ENCODE assay signal across 1 cellular context in the genomic region with DNA sequence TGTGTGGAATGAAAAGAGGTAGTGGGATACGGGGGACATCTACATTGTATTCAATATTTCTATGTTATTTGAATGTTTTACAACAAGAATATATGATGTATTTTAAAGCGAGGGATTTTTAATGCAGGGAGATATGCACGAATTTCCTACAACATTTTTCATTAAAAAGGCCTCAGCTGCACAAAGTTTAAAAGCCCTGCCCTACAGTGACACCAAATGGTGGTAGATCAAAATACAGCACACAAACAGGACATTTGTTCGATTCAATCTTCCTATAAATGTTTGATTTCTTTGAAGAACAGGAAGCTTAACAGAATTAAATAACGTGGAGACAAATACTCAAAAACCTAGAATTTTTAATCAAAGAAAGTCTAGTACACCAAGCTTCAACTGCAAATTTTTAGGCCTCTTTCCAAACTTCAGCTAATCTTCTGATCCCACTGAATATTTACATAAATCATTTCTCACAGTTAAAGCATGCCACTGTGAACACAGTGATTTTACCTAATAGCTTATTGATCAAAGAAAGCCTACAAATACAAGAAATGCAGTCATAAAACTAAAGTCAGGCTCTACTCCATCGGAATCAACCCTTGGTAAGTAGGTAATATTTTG.
TF ChIP-seq lines count a peak whose summit lies in the region.

No MANE protein-coding gene starts in this region.

TF ChIP-seq in GM23338, 12 proteins besides CTCF, POLR2A, EP300 and RAD21 (continued from another document):
- TF ChIP-seq, protein P1, sequence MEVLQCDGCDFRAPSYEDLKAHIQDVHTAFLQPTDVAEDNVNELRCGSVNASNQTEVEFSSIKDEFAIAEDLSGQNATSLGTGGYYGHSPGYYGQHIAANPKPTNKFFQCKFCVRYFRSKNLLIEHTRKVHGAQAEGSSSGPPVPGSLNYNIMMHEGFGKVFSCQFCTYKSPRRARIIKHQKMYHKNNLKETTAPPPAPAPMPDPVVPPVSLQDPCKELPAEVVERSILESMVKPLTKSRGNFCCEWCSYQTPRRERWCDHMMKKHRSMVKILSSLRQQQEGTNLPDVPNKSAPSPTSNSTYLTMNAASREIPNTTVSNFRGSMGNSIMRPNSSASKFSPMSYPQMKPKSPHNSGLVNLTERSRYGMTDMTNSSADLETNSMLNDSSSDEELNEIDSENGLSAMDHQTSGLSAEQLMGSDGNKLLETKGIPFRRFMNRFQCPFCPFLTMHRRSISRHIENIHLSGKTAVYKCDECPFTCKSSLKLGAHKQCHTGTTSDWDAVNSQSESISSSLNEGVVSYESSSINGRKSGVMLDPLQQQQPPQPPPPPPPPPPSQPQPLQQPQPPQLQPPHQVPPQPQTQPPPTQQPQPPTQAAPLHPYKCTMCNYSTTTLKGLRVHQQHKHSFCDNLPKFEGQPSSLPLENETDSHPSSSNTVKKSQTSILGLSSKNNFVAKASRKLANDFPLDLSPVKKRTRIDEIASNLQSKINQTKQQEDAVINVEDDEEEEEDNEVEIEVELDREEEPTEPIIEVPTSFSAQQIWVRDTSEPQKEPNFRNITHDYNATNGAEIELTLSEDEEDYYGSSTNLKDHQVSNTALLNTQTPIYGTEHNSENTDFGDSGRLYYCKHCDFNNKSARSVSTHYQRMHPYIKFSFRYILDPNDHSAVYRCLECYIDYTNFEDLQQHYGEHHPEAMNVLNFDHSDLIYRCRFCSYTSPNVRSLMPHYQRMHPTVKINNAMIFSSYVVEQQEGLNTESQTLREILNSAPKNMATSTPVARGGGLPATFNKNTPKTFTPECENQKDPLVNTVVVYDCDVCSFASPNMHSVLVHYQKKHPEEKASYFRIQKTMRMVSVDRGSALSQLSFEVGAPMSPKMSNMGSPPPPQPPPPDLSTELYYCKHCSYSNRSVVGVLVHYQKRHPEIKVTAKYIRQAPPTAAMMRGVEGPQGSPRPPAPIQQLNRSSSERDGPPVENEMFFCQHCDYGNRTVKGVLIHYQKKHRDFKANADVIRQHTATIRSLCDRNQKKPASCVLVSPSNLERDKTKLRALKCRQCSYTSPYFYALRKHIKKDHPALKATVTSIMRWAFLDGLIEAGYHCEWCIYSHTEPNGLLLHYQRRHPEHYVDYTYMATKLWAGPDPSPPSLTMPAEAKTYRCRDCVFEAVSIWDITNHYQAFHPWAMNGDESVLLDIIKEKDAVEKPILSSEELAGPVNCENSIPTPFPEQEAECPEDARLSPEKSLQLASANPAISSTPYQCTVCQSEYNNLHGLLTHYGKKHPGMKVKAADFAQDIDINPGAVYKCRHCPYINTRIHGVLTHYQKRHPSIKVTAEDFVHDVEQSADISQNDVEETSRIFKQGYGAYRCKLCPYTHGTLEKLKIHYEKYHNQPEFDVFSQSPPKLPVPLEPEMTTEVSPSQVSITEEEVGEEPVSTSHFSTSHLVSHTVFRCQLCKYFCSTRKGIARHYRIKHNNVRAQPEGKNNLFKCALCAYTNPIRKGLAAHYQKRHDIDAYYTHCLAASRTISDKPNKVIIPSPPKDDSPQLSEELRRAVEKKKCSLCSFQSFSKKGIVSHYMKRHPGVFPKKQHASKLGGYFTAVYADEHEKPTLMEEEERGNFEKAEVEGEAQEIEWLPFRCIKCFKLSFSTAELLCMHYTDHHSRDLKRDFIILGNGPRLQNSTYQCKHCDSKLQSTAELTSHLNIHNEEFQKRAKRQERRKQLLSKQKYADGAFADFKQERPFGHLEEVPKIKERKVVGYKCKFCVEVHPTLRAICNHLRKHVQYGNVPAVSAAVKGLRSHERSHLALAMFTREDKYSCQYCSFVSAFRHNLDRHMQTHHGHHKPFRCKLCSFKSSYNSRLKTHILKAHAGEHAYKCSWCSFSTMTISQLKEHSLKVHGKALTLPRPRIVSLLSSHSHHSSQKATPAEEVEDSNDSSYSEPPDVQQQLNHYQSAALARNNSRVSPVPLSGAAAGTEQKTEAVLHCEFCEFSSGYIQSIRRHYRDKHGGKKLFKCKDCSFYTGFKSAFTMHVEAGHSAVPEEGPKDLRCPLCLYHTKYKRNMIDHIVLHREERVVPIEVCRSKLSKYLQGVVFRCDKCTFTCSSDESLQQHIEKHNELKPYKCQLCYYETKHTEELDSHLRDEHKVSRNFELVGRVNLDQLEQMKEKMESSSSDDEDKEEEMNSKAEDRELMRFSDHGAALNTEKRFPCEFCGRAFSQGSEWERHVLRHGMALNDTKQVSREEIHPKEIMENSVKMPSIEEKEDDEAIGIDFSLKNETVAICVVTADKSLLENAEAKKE (CRISPR knock-in tag; IDR thresholded peaks at IDR 0.05), result no peak
- no peak for TF ChIP-seq EZH2 (IDR thresholded peaks at IDR 0.05; ENCODE audit: low read depth, unreplicated experiment)
- no peak for TF ChIP-seq STAT1 (IDR thresholded peaks at IDR 0.05; ENCODE audit: unreplicated experiment)
- TF ChIP-seq EZH2phosphoT487 (IDR thresholded peaks at IDR 0.05; ENCODE audit: unreplicated experiment), result no peak
- no peak for TF ChIP-seq JUNB (IDR thresholded peaks at IDR 0.05; ENCODE audit: unreplicated experiment)
- TF ChIP-seq POLR2AphosphoS5 (IDR thresholded peaks at IDR 0.05; ENCODE audit: low read depth), result no peak
